In the genomic region with DNA sequence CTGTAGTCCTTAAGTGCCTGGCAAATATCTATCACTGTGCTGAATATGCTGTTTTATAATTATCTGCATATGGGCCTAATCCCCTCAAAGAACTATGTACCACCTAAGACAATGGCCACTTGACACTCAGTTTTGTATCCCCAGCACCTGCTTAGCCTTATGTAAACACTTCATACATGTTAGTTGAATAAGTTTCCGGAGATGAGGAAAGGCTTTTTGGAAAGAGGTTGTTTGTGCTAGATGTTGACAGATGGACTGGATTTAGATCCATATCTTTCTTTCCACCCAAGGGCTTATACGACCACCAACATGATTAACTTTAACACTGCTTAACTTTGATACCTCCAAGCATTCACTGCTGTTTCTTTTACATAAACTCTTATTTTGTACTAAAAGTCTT, we compare ENCODE assay signal across 31 cellular contexts.
DNase-seq lines count a peak whose midpoint lies in the region; ATAC-seq, FAIRE-seq and TF ChIP-seq lines count a peak whose summit lies in the region.
"Had no signal": no experiment of that assay in that cellular context is flagged by ENCODE, and none has a peak within 500 bp of the region (broad histone marks: within the 10 kb centered on the region; RNA-seq: fewer than 3 reads in every experiment).

No MANE protein-coding gene starts in this region.

- H3K9me3 Mint-ChIP-seq in natural killer cell: no peaks in the 10 kb centered on the region
- H3K9me3 Mint-ChIP-seq: activated CD8-positive, alpha-beta T cell treated with anti-CD3 and anti-CD28 coated beads for 36 hours; activated naive CD4-positive, alpha-beta T cell treated with anti-CD3 and anti-CD28 coated beads for 36 hours; activated T-cell treated with anti-CD3 and anti-CD28 coated beads, Interleukin-2, amount 50 U/mL, for 24 hours; central memory CD8-positive, alpha-beta T cell; natural killer cell treated with Interleukin-12 subunit alpha and Interleukin-12 subunit beta and Interleukin-15 and Interleukin-18, amount 100 ng/mL, for 72 hours; T-helper 2 cell treated with Interferon-gamma antibody and Interleukin-4, amounts not matched to agents 5 μg/mL and 100 μg/mL, for 36 hours; WTC11 had no signal

- intact Hi-C loops in endothelial cell of umbilical vein (cut with micrococcal nuclease) (no loop called here), natural killer cell (cut with micrococcal nuclease) (no loop called here)

- DNase-seq in DMS79 treated with DMSO at 0.1 percent for 48 hours (lab: John Stamatoyannopoulos, UW) (peak; percentile 7), DMS79 (lab: John Stamatoyannopoulos, UW) (no peak), NCI-H1436 treated with DMSO at 0.1 percent for 48 hours (lab: John Stamatoyannopoulos, UW) (peak; percentile 39), NCI-H510A treated with DMSO at 0.1 percent for 48 hours (lab: John Stamatoyannopoulos, UW) (peak; percentile 92), endothelial cell of umbilical vein (ENCODE audit: low read depth, low spot score) (peak; percentile 8), natural killer cell (no peak), UCSD-AML1 (lab: John Stamatoyannopoulos, UW; ENCODE audit: unreplicated experiment) (no peak)
- DNase-seq: activated CD8-positive, alpha-beta T cell treated with anti-CD3 and anti-CD28 coated beads for 36 hours; activated naive CD4-positive, alpha-beta T cell treated with anti-CD3 and anti-CD28 coated beads for 36 hours; activated T-cell treated with anti-CD3 and anti-CD28 coated beads, Interleukin-2, amount 50 U/mL, for 24 hours; Calu3; effector CD4-positive, alpha-beta T cell; HCEC 1CT; kidney glomerular epithelial cell; mesenchymal stem cell; NCI-H226; PC-3; stimulated activated CD4-positive, alpha-beta T cell treated with anti-CD3 and anti-CD28 coated beads, Interleukin-1b, Interleukin-23, amount 100 ng/mL, for 48 hours; stimulated activated naive CD8-positive, alpha-beta T cell treated with anti-CD3 and anti-CD28 coated beads, Interleukin-15, Interleukin-2, amounts not matched to agents 100 U/mL and 50 U/mL, for 24 hours had no signal

- no peak for FAIRE-seq in endothelial cell of umbilical vein (lab: Jason Lieb, UNC)

- CTCF ChIA-PET in endothelial cell of umbilical vein (lab: Charles Lee): no interaction called here

- H3K4me3 Mint-ChIP-seq in natural killer cell: no peak overlapping the region
- H3K4me3 Mint-ChIP-seq: activated CD8-positive, alpha-beta T cell treated with anti-CD3 and anti-CD28 coated beads for 36 hours; activated naive CD4-positive, alpha-beta T cell treated with anti-CD3 and anti-CD28 coated beads for 36 hours; activated T-cell treated with anti-CD3 and anti-CD28 coated beads, Interleukin-2, amount 50 U/mL, for 24 hours; central memory CD8-positive, alpha-beta T cell; natural killer cell treated with Interleukin-12 subunit alpha and Interleukin-12 subunit beta and Interleukin-15 and Interleukin-18, amount 100 ng/mL, for 72 hours; T-helper 2 cell treated with Interferon-gamma antibody and Interleukin-4, amounts not matched to agents 5 μg/mL and 100 μg/mL, for 36 hours; WTC11 had no signal

- no TSS peak for BruUV-seq in endothelial cell of umbilical vein (replicated peaks; lab: Mats Ljungman, UMichigan)

- no peak for TF ChIP-seq POLR2A in endothelial cell of umbilical vein (IDR thresholded peaks at IDR 0.05; ENCODE audit: low read depth, low read length)

- peaks cover 0 to 9% of the 10 kb centered on the region in 2 donors for H3K4me1 Mint-ChIP-seq in natural killer cell
- H3K4me1 Mint-ChIP-seq: central memory CD8-positive, alpha-beta T cell had no signal

- H3K79me2 ChIP-seq in endothelial cell of umbilical vein (ENCODE audit: control insufficient read depth, insufficient read depth, low read length): no peaks in the 10 kb centered on the region
- H3K79me2 ChIP-seq: parathyroid adenoma had no signal

- peak overlapping the region in 1 of 2 donors; percentile 1 for H3K27ac Mint-ChIP-seq in natural killer cell
- H3K27ac Mint-ChIP-seq: activated CD8-positive, alpha-beta T cell treated with anti-CD3 and anti-CD28 coated beads for 36 hours; activated naive CD4-positive, alpha-beta T cell treated with anti-CD3 and anti-CD28 coated beads for 36 hours; activated T-cell treated with anti-CD3 and anti-CD28 coated beads, Interleukin-2, amount 50 U/mL, for 24 hours; T-helper 2 cell treated with Interferon-gamma antibody and Interleukin-4, amounts not matched to agents 5 μg/mL and 100 μg/mL, for 36 hours; WTC11 had no signal

- H3K9me1 ChIP-seq in endothelial cell of umbilical vein (replicated peaks; ENCODE audit: control insufficient read depth, extremely low read depth, insufficient read depth, low read length): no peaks in the 10 kb centered on the region

- H3K9me3 ChIP-seq in endothelial cell of umbilical vein (replicated peaks; ENCODE audit: control insufficient read depth, insufficient read depth, low read length): no peaks in the 10 kb centered on the region
- H3K9me3 ChIP-seq: ascending aorta, gastroesophageal sphincter, SJSA1, tibial nerve had no signal

- H3K4me2 ChIP-seq in endothelial cell of umbilical vein (ENCODE audit: insufficient read depth, low read length): no peak overlapping the region

- H3K27me3 ChIP-seq in endothelial cell of umbilical vein (ENCODE audit: control insufficient read depth in 2 of 2, insufficient read depth in 2 of 2, low read length in 2 of 2): no peaks in the 10 kb centered on the region
- H3K27me3 ChIP-seq: ascending aorta, gastroesophageal sphincter, SJSA1, tibial nerve had no signal

- POLR2A ChIA-PET in endothelial cell of umbilical vein (lab: Charles Lee): no interaction called here

- H3K27ac ChIP-seq in endothelial cell of umbilical vein (ENCODE audit: insufficient read depth, low read depth, low read length): no peak overlapping the region
- H3K27ac ChIP-seq: 22Rv1, ascending aorta, gastroesophageal sphincter, parathyroid adenoma, SJSA1, tibial nerve had no signal

- no peak for ATAC-seq in natural killer cell
- ATAC-seq in HG03442 (IDR thresholded peaks at IDR 0.05; ENCODE audit: unreplicated experiment): no peak
- ATAC-seq: activated CD8-positive, alpha-beta T cell treated with anti-CD3 and anti-CD28 coated beads for 36 hours; esophagus mucosa; gastroesophageal sphincter; natural killer cell treated with Interleukin-12 subunit alpha and Interleukin-12 subunit beta and Interleukin-15 and Interleukin-18, amount 100 ng/mL, for 72 hours; PC-3; stimulated activated naive CD8-positive, alpha-beta T cell treated with anti-CD3 and anti-CD28 coated beads, Interleukin-15, Interleukin-2, amounts not matched to agents 100 U/mL and 50 U/mL, for 24 hours; WTC11 had no signal

- H3K4me1 ChIP-seq in endothelial cell of umbilical vein (ENCODE audit: control insufficient read depth, extremely low read depth, insufficient read depth, low read length): no peaks in the 10 kb centered on the region
- H3K4me1 ChIP-seq: ascending aorta, gastroesophageal sphincter, parathyroid adenoma, SJSA1 had no signal

- no peak overlapping the region for H3K4me3 ChIP-seq in endothelial cell of umbilical vein (replicated peaks in 1 of 3; ENCODE audit: insufficient read depth in 1 of 3, low read depth in 1 of 3, low read length in 3 of 3)
- H3K4me3 ChIP-seq: ascending aorta, gastroesophageal sphincter, SJSA1, tibial nerve had no signal

- H3K27me3 Mint-ChIP-seq in natural killer cell (ENCODE audit: low read depth in 2 of 2): no peaks in the 10 kb centered on the region
- H3K27me3 Mint-ChIP-seq: activated CD8-positive, alpha-beta T cell treated with anti-CD3 and anti-CD28 coated beads for 36 hours; activated T-cell treated with anti-CD3 and anti-CD28 coated beads, Interleukin-2, amount 50 U/mL, for 24 hours; central memory CD8-positive, alpha-beta T cell; natural killer cell treated with Interleukin-12 subunit alpha and Interleukin-12 subunit beta and Interleukin-15 and Interleukin-18, amount 100 ng/mL, for 72 hours had no signal

- H2AFZ ChIP-seq in endothelial cell of umbilical vein (ENCODE audit: low read depth, low read length): no peak overlapping the region
- H2AFZ ChIP-seq: parathyroid adenoma had no signal

- H3K36me3 Mint-ChIP-seq in natural killer cell: no peaks in the 10 kb centered on the region
- H3K36me3 Mint-ChIP-seq: natural killer cell treated with Interleukin-12 subunit alpha and Interleukin-12 subunit beta and Interleukin-15 and Interleukin-18, amount 100 ng/mL, for 72 hours; WTC11 had no signal

- TF ChIP-seq CTCF in endothelial cell of umbilical vein (IDR thresholded peaks at IDR 0.05; ENCODE audit: extremely low read depth in 1 of 2, insufficient read depth in 1 of 2, low read depth in 1 of 2, low read length in 2 of 2) (no peak), natural killer cell (IDR thresholded peaks at IDR 0.05) (no peak)

- dilution Hi-C loops in endothelial cell of umbilical vein (cut with MboI; ENCODE audit: extremely low pct_ligation_motif_present, low sequenced_read_pairs): no loop called here

- H3K9ac ChIP-seq in endothelial cell of umbilical vein (replicated peaks; ENCODE audit: extremely low read depth, insufficient read depth, low read length): no peak overlapping the region
- H3K9ac ChIP-seq: parathyroid adenoma had no signal

- H4K20me1 ChIP-seq in endothelial cell of umbilical vein (replicated peaks; ENCODE audit: control insufficient read depth, extremely low read depth, insufficient read depth, low read length): no peaks in the 10 kb centered on the region

- no peaks in the 10 kb centered on the region for H3K36me3 ChIP-seq in endothelial cell of umbilical vein (ENCODE audit: control insufficient read depth in 2 of 2, extremely low read depth in 1 of 2, insufficient read depth in 2 of 2, low read length in 2 of 2)
- H3K36me3 ChIP-seq: SJSA1 had no signal

TF ChIP-seq in endothelial cell of umbilical vein, 7 proteins besides CTCF, POLR2A, EP300 and RAD21:
- no peak for TF ChIP-seq GATA2 (IDR thresholded peaks at IDR 0.05; ENCODE audit: insufficient read depth, insufficient read length, low read depth, low read length)
- TF ChIP-seq, protein P1, sequence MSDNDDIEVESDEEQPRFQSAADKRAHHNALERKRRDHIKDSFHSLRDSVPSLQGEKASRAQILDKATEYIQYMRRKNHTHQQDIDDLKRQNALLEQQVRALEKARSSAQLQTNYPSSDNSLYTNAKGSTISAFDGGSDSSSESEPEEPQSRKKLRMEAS (IDR thresholded peaks at IDR 0.05; ENCODE audit: insufficient read depth, insufficient read length): no peak
- TF ChIP-seq POLR2AphosphoS5 (IDR thresholded peaks at IDR 0.05; ENCODE audit: insufficient read depth, low read depth, low read length): no peak
- TF ChIP-seq JUN (IDR thresholded peaks at IDR 0.05; ENCODE audit: borderline replicate concordance, insufficient read depth, insufficient read length, low read depth): no peak

Comparison
In these comparisons a context has a peak if more than half of its experiments do, and no peak if none do; other contexts are left out.
1. DNase-seq: peak in DMS79 treated with DMSO at 0.1 percent for 48 hours (single experiment), NCI-H1436 treated with DMSO at 0.1 percent for 48 hours (single experiment), NCI-H510A treated with DMSO at 0.1 percent for 48 hours (single experiment) and endothelial cell of umbilical vein (single experiment); none in DMS79 (single experiment), natural killer cell (single experiment) and UCSD-AML1 (single experiment).